In the genomic region with DNA sequence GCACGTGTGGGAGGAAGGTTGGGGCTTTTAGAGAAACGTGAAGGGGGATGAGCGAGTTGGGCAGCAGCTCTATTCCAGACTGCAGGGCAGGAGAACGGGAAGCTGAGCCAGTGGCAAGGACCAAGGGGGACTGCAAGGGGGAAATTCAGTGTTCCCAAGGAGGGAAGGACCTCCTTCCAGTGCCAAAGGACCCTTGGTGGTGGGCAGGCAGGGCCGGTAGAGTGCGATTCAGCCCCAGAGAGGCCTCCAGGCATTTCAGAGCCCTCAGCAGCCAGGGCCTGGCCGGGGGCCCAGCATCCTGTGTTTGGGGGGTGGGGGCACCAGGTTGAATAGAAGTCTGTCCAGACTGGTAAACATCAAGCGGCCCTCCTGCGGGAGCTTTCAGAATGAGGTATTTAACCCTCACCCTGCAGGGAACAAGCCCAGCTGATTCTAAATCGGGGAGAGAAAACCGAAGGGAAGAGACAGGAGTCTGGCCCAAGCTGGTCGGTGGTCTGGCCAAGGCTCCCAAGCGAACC, we compare ENCODE assay signal across 9 cellular contexts. TPM values are rescaled to one million over a fixed set of nuclear protein-coding genes. Genes with fewer than 3 reads are reported as not detected.
DNase-seq lines count a peak whose midpoint lies in the region; ATAC-seq and TF ChIP-seq lines count a peak whose summit lies in the region.
"Had no signal": no experiment of that assay in that cellular context is flagged by ENCODE, and none has a peak within 500 bp of the region (broad histone marks: within the 10 kb centered on the region; RNA-seq: fewer than 3 reads in every experiment).

No MANE protein-coding gene starts in this region.

- 0 out of 2 replicates have a peak overlapping the region, but pooled peaks have one; percentile 88 for H2AFZ ChIP-seq in SK-N-SH (ENCODE audit: low read depth)

- no peaks in the 10 kb centered on the region for H3K36me3 ChIP-seq in SK-N-SH (replicated peaks in 1 of 2; ENCODE audit: control insufficient read depth in 1 of 2, insufficient read depth in 2 of 2, low read length in 1 of 2)
- no peaks in the 10 kb centered on the region for H3K36me3 ChIP-seq in skeletal muscle tissue (ENCODE audit: control insufficient read depth in 3 of 3, insufficient read depth in 3 of 3, low read length in 3 of 3)
- H3K36me3 ChIP-seq: cardiac muscle cell had no signal

- no peak for TF ChIP-seq CTCF in SK-N-SH (IDR thresholded peaks at IDR 0.05)
- TF ChIP-seq CTCF in fibroblast of the aortic adventitia (IDR thresholded peaks at IDR 0.05; ENCODE audit: insufficient read depth, low read length): no peak

- H3K4me3 ChIP-seq in SK-N-SH (ENCODE audit: low read depth in 2 of 2, low read length in 1 of 2) (no peak overlapping the region), fibroblast of the aortic adventitia (ENCODE audit: low read depth, low read length) (peak overlapping the region; percentile 28), skeletal muscle tissue (ENCODE audit: low read length in 3 of 3) (peak overlapping the region; percentile 26 to 63 (median 51))

- no peaks in the 10 kb centered on the region for H3F3A ChIP-seq in SK-N-SH (replicated peaks; ENCODE audit: insufficient read depth)

- no peaks in the 10 kb centered on the region for H3K9me3 ChIP-seq in SK-N-SH
- no peaks in the 10 kb centered on the region for H3K9me3 ChIP-seq in skeletal muscle tissue (ENCODE audit: control insufficient read depth in 3 of 3, low read length in 3 of 3)

- no peak overlapping the region for H3K4me2 ChIP-seq in SK-N-SH

- no peak for TF ChIP-seq EP300 in SK-N-SH (IDR thresholded peaks at IDR 0.05; ENCODE audit: borderline replicate concordance in 1 of 2, low read depth in 1 of 2, low read length in 1 of 2)

- H3K79me2 ChIP-seq in SK-N-SH (ENCODE audit: insufficient read depth): no peaks in the 10 kb centered on the region

- no peaks in the 10 kb centered on the region for H3K9me2 ChIP-seq in SK-N-SH

- H3K27ac ChIP-seq in SK-N-SH (ENCODE audit: low read depth in 2 of 2, low read length in 1 of 2) (no peak overlapping the region), skeletal muscle tissue (ENCODE audit: low read depth, low read length) (no peak overlapping the region)
- H3K27ac ChIP-seq: cardiac muscle cell had no signal

- ATAC-seq in GM19455 (IDR thresholded peaks at IDR 0.05; ENCODE audit: unreplicated experiment): peak; percentile 4
- ATAC-seq in HG03521 (IDR thresholded peaks at IDR 0.05; ENCODE audit: unreplicated experiment): no peak

- DNase-seq in SK-N-SH (no peak), fibroblast of the aortic adventitia (ENCODE audit: low read depth) (no peak), NCI-H1436 (lab: John Stamatoyannopoulos, UW) (no peak), dedifferentiated amniotic fluid mesenchymal stem cell (ENCODE audit: extremely low spot score) (no peak), AG08395 (ENCODE audit: low spot score) (no peak)

- no peak for TF ChIP-seq RAD21 in SK-N-SH (IDR thresholded peaks at IDR 0.05; ENCODE audit: low read length)

- H3K9ac ChIP-seq in SK-N-SH (no peak overlapping the region), skeletal muscle tissue (ENCODE audit: low read depth in 1 of 3, low read length in 3 of 3) (peak overlapping the region in 1 of 3 donors; percentile 62)

- WGBS in SK-N-SH (ENCODE audit: low lambda C conversion rate): 84% methylated on average over 11 of the region's 13 CpGs

- CTCF ChIA-PET in SK-N-SH (lab: Yijun Ruan, JAX): interaction anchor here (0.5 to 12.5 kb wide), 43 partner anchors 9 to 282 kb away, joined by 3 to 150 read pairs (median 4); a partner anchor contains a TSS

- H3K4me1 ChIP-seq in SK-N-SH (ENCODE audit: control insufficient read depth in 1 of 2, insufficient read depth in 2 of 2, low read depth in 1 of 2, low read length in 1 of 2) (peaks cover 0 to 6% of the 10 kb centered on the region in 2 experiments; a peak in 1 of 4 replicates), skeletal muscle tissue (ENCODE audit: control insufficient read depth in 3 of 3, insufficient read depth in 3 of 3, low read length in 3 of 3) (peaks cover 12 to 19% (median 16%) of the 10 kb centered on the region in 3 donors)

- POLR2A ChIA-PET in SK-N-SH (lab: Yijun Ruan, JAX): interaction anchor here (0.7 to 1.1 kb wide), 3 partner anchors 9 to 216 kb away, joined by 3 read pairs; a partner anchor contains a TSS

- H4K20me1 ChIP-seq in SK-N-SH (ENCODE audit: insufficient read depth): no peaks in the 10 kb centered on the region

- no peaks in the 10 kb centered on the region; the same call in 1 of the 2 replicates for H3K27me3 ChIP-seq in SK-N-SH (ENCODE audit: insufficient read depth)
- H3K27me3 ChIP-seq in skeletal muscle tissue (ENCODE audit: control insufficient read depth in 3 of 3, insufficient read depth in 3 of 3, low read length in 3 of 3): peaks cover 24 to 41% (median 34%) of the 10 kb centered on the region in 3 donors

TF ChIP-seq in SK-N-SH, 30 proteins besides CTCF, POLR2A, EP300 and RAD21:
- no peak for TF ChIP-seq ELF1 (IDR thresholded peaks at IDR 0.05)
- no peak for TF ChIP-seq JUND (IDR thresholded peaks at IDR 0.05)
- TF ChIP-seq FOXM1 (IDR thresholded peaks at IDR 0.05; ENCODE audit: low read depth): no peak
- TF ChIP-seq RCOR1 (IDR thresholded peaks at IDR 0.05; ENCODE audit: low read length): no peak
- no peak for TF ChIP-seq MEF2A (IDR thresholded peaks at IDR 0.05; ENCODE audit: borderline replicate concordance, low read depth)
- no peak for TF ChIP-seq SIN3A (IDR thresholded peaks at IDR 0.05; ENCODE audit: borderline replicate concordance, low read depth, low read length)
- no peak for TF ChIP-seq POLR2AphosphoS5 (IDR thresholded peaks at IDR 0.05; ENCODE audit: low read depth, low read length)
- TF ChIP-seq, protein P1, sequence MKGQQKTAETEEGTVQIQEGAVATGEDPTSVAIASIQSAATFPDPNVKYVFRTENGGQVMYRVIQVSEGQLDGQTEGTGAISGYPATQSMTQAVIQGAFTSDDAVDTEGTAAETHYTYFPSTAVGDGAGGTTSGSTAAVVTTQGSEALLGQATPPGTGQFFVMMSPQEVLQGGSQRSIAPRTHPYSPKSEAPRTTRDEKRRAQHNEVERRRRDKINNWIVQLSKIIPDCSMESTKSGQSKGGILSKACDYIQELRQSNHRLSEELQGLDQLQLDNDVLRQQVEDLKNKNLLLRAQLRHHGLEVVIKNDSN (IDR thresholded peaks at IDR 0.05; ENCODE audit: borderline replicate concordance, low read depth): no peak
TF ChIP-seq in SK-N-SH: peak in this region for 0.

RNA-seq across cellular contexts. Expression of a gene that starts 2.3 kb away (rescaled TPM):
- polyA plus RNA-seq in SK-N-SH (2012; rRNA removed): 0.63 and 0.94 TPM in 2 replicates
- 0.44 and 0.56 TPM in 2 replicates for polyA plus RNA-seq in SK-N-SH (2012; cell fraction: cytosol; rRNA removed)
- polyA plus RNA-seq in SK-N-SH (2012; cell fraction: nucleus; rRNA removed): 1.2 and 1.4 TPM in 2 replicates
- total RNA-seq in fibroblast of the aortic adventitia (ENCODE audit: low replicate concordance) (1.8 and 7.0 TPM in 2 replicates), skeletal muscle tissue (7.8 TPM)

RNA-seq across cellular contexts. Expression of a gene that starts 56.7 kb away (rescaled TPM):
- 13.7 and 15.4 TPM in 2 replicates for polyA plus RNA-seq in SK-N-SH (2012; rRNA removed)
- polyA plus RNA-seq in SK-N-SH (2012; cell fraction: cytosol; rRNA removed): 20.1 and 25.0 TPM in 2 replicates
- polyA plus RNA-seq in SK-N-SH (2012; cell fraction: nucleus; rRNA removed): 6.2 and 10.8 TPM in 2 replicates
- total RNA-seq in fibroblast of the aortic adventitia (ENCODE audit: low replicate concordance) (41.0 and 103 TPM in 2 replicates), skeletal muscle tissue (33.4 TPM)

RNA-seq across cellular contexts. Expression of a gene that starts 58.7 kb away (rescaled TPM):
- 11.2 and 12.7 TPM in 2 replicates for polyA plus RNA-seq in SK-N-SH (2012; rRNA removed)
- 11.5 and 12.3 TPM in 2 replicates for polyA plus RNA-seq in SK-N-SH (2012; cell fraction: cytosol; rRNA removed)
- polyA plus RNA-seq in SK-N-SH (2012; cell fraction: nucleus; rRNA removed): 13.2 and 15.8 TPM in 2 replicates
- total RNA-seq in fibroblast of the aortic adventitia (ENCODE audit: low replicate concordance): 5.4 and 27.4 TPM in 2 replicates
- 9.9 TPM for total RNA-seq in skeletal muscle tissue

Comparison
In these comparisons a context has a peak if more than half of its experiments do, and no peak if none do; other contexts are left out.
1. H3K4me3 ChIP-seq: peak in fibroblast of the aortic adventitia (single experiment) and skeletal muscle tissue (3 of 3); none in SK-N-SH (0 of 2).